Comparison of ENCODE assay signal across 13 cellular contexts in genomic region chrX:129933700-129934099, GRCh38. TPM values are rescaled to one million over a fixed set of nuclear protein-coding genes. Genes with fewer than 3 reads are reported as not detected.
DNase-seq lines count a peak whose midpoint lies in the region; ATAC-seq and TF ChIP-seq lines count a peak whose summit lies in the region.
"Had no signal": no experiment of that assay in that cellular context is flagged by ENCODE, and none has a peak within 500 bp of the region (broad histone marks: within the 10 kb centered on the region; RNA-seq: fewer than 3 reads in every experiment).

No MANE protein-coding gene starts in this region.

- peak overlapping the region; percentile 19 to 77 (median 64) for H3K4me3 Mint-ChIP-seq in CD4-positive, alpha-beta memory T cell
- H3K4me3 Mint-ChIP-seq in natural killer cell = peak overlapping the region; percentile 82

- H3K27ac Mint-ChIP-seq in CD4-positive, alpha-beta memory T cell = peak overlapping the region in 4 of 7 donors; percentile 44 to 70 (median 61)
- no peak overlapping the region for H3K27ac Mint-ChIP-seq in natural killer cell

- H2AK5ac ChIP-seq in trophoblast cell (ENCODE audit: low read length) = no peak overlapping the region

- H3K9me2 ChIP-seq in GM23248 (ENCODE audit: insufficient read depth) = no peaks in the 10 kb centered on the region

- no peak overlapping the region for H4K8ac ChIP-seq in trophoblast cell (ENCODE audit: low read depth, low read length)

- H3K9me3 Mint-ChIP-seq in CD4-positive, alpha-beta memory T cell = no peaks in the 10 kb centered on the region
- no peaks in the 10 kb centered on the region for H3K9me3 Mint-ChIP-seq in natural killer cell

- H2AFZ ChIP-seq in GM23248 = no peak overlapping the region
- H2AFZ ChIP-seq in trophoblast cell (ENCODE audit: insufficient read depth, low read length, poor library complexity) = no peak overlapping the region

- H4K91ac ChIP-seq in trophoblast cell (ENCODE audit: low read depth, low read length) = no peak overlapping the region

- CTCF ChIA-PET in CD4-positive, alpha-beta memory T cell (lab: Charles Lee; ENCODE audit: partially characterized antibody) = interaction anchor here (1.2 kb wide), 2 partner anchors 10 to 94 kb away, joined by 3 to 4 read pairs; no protein-coding TSS in a partner anchor

- no peak overlapping the region for H3K27ac ChIP-seq in CD4-positive, alpha-beta memory T cell (ENCODE audit: low read depth, low read length)
- H3K27ac ChIP-seq in GM23248 (no peak overlapping the region), angular gyrus (ENCODE audit: low read depth, low read length) (peak overlapping the region; percentile 66), trophoblast cell (ENCODE audit: low read depth, low read length) (no peak overlapping the region)
- H3K27ac ChIP-seq: testis had no signal

- peaks cover 6 to 19% (median 10%) of the 10 kb centered on the region in 4 donors for H3K4me1 Mint-ChIP-seq in CD4-positive, alpha-beta memory T cell
- H3K4me1 Mint-ChIP-seq in natural killer cell = peaks cover 0 to 5% of the 10 kb centered on the region in 2 donors

- no peaks in the 10 kb centered on the region for H3K27me3 Mint-ChIP-seq in CD4-positive, alpha-beta memory T cell
- peaks cover 5 to 7% of the 10 kb centered on the region in 2 donors for H3K27me3 Mint-ChIP-seq in natural killer cell (ENCODE audit: low read depth in 2 of 2)

- peaks cover 8% of the 10 kb centered on the region for H3F3A ChIP-seq in GM23248 (ENCODE audit: insufficient read depth)

- WGBS in GM23248 (ENCODE audit: low coverage in 1 of 2, low lambda C conversion rate in 2 of 2, missing lambda C conversion rate in 2 of 2), 2 experiments = 24 to 40% methylated on average over 6 to 7 of the region's 7 CpGs
- no CpG with 5 or more reads among the region's 7 CpGs for WGBS in trophoblast cell (ENCODE audit: extremely low coverage, insufficient coverage, insufficient read length)

- H2BK12ac ChIP-seq in trophoblast cell (ENCODE audit: low read length) = no peak overlapping the region

- no peak overlapping the region for H3K18ac ChIP-seq in trophoblast cell (ENCODE audit: low read length)

- H3K79me1 ChIP-seq in trophoblast cell (ENCODE audit: low read length) = peaks cover 14% of the 10 kb centered on the region

- no peaks in the 10 kb centered on the region for H3K27me3 ChIP-seq in CD4-positive, alpha-beta memory T cell (ENCODE audit: insufficient read depth, low read length)
- H3K27me3 ChIP-seq in GM23248 (replicated peaks; ENCODE audit: insufficient read depth) (no peaks in the 10 kb centered on the region), trophoblast cell (ENCODE audit: insufficient read depth, low read length) (peaks cover 16% of the 10 kb centered on the region)
- H3K27me3 ChIP-seq: testis had no signal

- H4K12ac ChIP-seq in trophoblast cell (ENCODE audit: low read depth, low read length) = no peak overlapping the region

- TF ChIP-seq CTCF in natural killer cell (IDR thresholded peaks at IDR 0.05) = no peak

- no peaks in the 10 kb centered on the region for H3K36me3 ChIP-seq in CD4-positive, alpha-beta memory T cell (ENCODE audit: insufficient read depth, low read length)
- H3K36me3 ChIP-seq in GM23248 (ENCODE audit: low read depth) = no peaks in the 10 kb centered on the region
- peaks cover 6 to 7% of the 10 kb centered on the region in 2 experiments for H3K36me3 ChIP-seq in trophoblast cell (ENCODE audit: control insufficient read depth in 1 of 2, insufficient read depth in 2 of 2, low read length in 2 of 2)

- H3K36me3 Mint-ChIP-seq in CD4-positive, alpha-beta memory T cell = peaks cover 0 to 5% of the 10 kb centered on the region in 2 donors
- no peaks in the 10 kb centered on the region for H3K36me3 Mint-ChIP-seq in natural killer cell

- intact Hi-C loops in CD4-positive, alpha-beta memory T cell (cut with micrococcal nuclease) = loop anchor here (2.0 kb wide), 1 partner anchor 19 kb away; no protein-coding TSS in a partner anchor
- intact Hi-C loops in natural killer cell (cut with micrococcal nuclease) = loop anchor here (5.0 to 10.0 kb wide), 2 partner anchors 49 to 329 kb away; partner anchors contain the start of gene BCORL1

- H2BK120ac ChIP-seq in trophoblast cell (ENCODE audit: insufficient read depth, low read length, poor library complexity) = no peak overlapping the region

- no peaks in the 10 kb centered on the region for H4K20me1 ChIP-seq in GM23248 (ENCODE audit: insufficient read depth)

- POLR2A ChIA-PET in CD4-positive, alpha-beta memory T cell (lab: Charles Lee; ENCODE audit: partially characterized antibody) = interaction anchor here (0.6 to 1.3 kb wide), 5 partner anchors 20 to 258 kb away, joined by 4 to 5 read pairs (median 4); no protein-coding TSS in a partner anchor

- no peak overlapping the region for H3K23ac ChIP-seq in trophoblast cell (ENCODE audit: low read length)

- H3K9me3 ChIP-seq in CD4-positive, alpha-beta memory T cell (ENCODE audit: control insufficient read depth in 1 of 2, low read length in 2 of 2) = no peaks in the 10 kb centered on the region
- no peaks in the 10 kb centered on the region for H3K9me3 ChIP-seq in GM23248 (ENCODE audit: low read depth)
- H3K9me3 ChIP-seq in trophoblast cell (ENCODE audit: insufficient read depth, low read depth, low read length) = no peaks in the 10 kb centered on the region
- H3K9me3 ChIP-seq: testis had no signal

- ATAC-seq in natural killer cell = no peak
- no peak for ATAC-seq in HG03175 (IDR thresholded peaks at IDR 0.05; ENCODE audit: unreplicated experiment)
- no peak for ATAC-seq in HG03108 (IDR thresholded peaks at IDR 0.05; ENCODE audit: unreplicated experiment)

- in situ Hi-C loops in GM23248 (cut with MboI) = loop anchor here (25.0 kb wide), 1 partner anchor 254 kb away; no protein-coding TSS in a partner anchor

- H3K4ac ChIP-seq in trophoblast cell (ENCODE audit: low read depth, low read length) = no peak overlapping the region

- peaks cover 4% of the 10 kb centered on the region for H3K4me1 ChIP-seq in CD4-positive, alpha-beta memory T cell (ENCODE audit: insufficient read depth, low read length)
- H3K4me1 ChIP-seq in GM23248 (ENCODE audit: insufficient read depth) (no peaks in the 10 kb centered on the region; the same call in 1 of the 2 replicates), trophoblast cell (ENCODE audit: control insufficient read depth in 1 of 2, insufficient read depth in 2 of 2, low read length in 2 of 2) (peaks cover 0 to 2% of the 10 kb centered on the region in 2 experiments)
- H3K4me1 ChIP-seq: testis had no signal

- no peak overlapping the region for H3K14ac ChIP-seq in trophoblast cell (ENCODE audit: low read length)

- no peak overlapping the region for H3K4me2 ChIP-seq in GM23248 (ENCODE audit: unreplicated experiment)
- H3K4me2 ChIP-seq in trophoblast cell (ENCODE audit: low read length) = no peak overlapping the region

- no peak overlapping the region for H3K9ac ChIP-seq in GM23248
- no peak overlapping the region for H3K9ac ChIP-seq in trophoblast cell (ENCODE audit: low read length)

- no peak overlapping the region for H3K4me3 ChIP-seq in CD4-positive, alpha-beta memory T cell (ENCODE audit: low read length in 2 of 2)
- no peak overlapping the region for H3K4me3 ChIP-seq in GM23248
- no peak overlapping the region for H3K4me3 ChIP-seq in trophoblast cell (ENCODE audit: low read depth, low read length)

- H2BK5ac ChIP-seq in trophoblast cell (ENCODE audit: low read depth, low read length, poor library complexity) = no peak overlapping the region

- no peak for DNase-seq in CD4-positive, alpha-beta memory T cell
- DNase-seq in GM23248 (peak; percentile 8), natural killer cell (no peak), CD1c-positive myeloid dendritic cell (ENCODE audit: extremely low spot score) (no peak), trophoblast cell (no peak)
- DNase-seq: activated CD4-positive, CD25-positive, alpha-beta regulatory T cell; activated effector memory CD4-positive, alpha-beta T cell treated with anti-CD3 and anti-CD28 coated beads, Interleukin-2, amount 50 U/mL, for 16 hours; HCEC 1CT; MM.1S had no signal

- no peaks in the 10 kb centered on the region for H3K79me2 ChIP-seq in GM23248 (ENCODE audit: insufficient read depth)
- peaks cover 6% of the 10 kb centered on the region for H3K79me2 ChIP-seq in trophoblast cell (ENCODE audit: control insufficient read depth, insufficient read depth, low read length, poor library complexity)

RNA-seq across cellular contexts. Expression of gene UTP14A, which starts 27.7 kb away (rescaled TPM):
- total RNA-seq in CD4-positive, alpha-beta memory T cell = 10 to 100 TPM; 17.7 to 19.2 TPM
- polyA plus RNA-seq in CD4-positive, alpha-beta memory T cell = 10 to 100 TPM in 1 of 2 donors, 1 to 10 TPM in 1; 2.5 to 12.7 TPM
- total RNA-seq in GM23248 (2014; rRNA removed; shearing (Covaris generic)) = 15.9 and 17.7 TPM in 2 replicates
- 13.3 and 13.8 TPM in 2 replicates for polyA plus RNA-seq in GM23248 (2016; fragmentation: Nextera tagmentation; extraction: Ambion mirVana)
- total RNA-seq in natural killer cell = 10 to 100 TPM in 2 of 3 donors, 1 to 10 TPM in 1; 9.5 to 11.6 (median 11.0) TPM
- 16.0 and 16.8 TPM in 2 replicates for polyA plus RNA-seq in trophoblast cell (2013)

RNA-seq across cellular contexts. Expression of gene BCORL1, which starts 48.7 kb away (rescaled TPM):
- total RNA-seq in CD4-positive, alpha-beta memory T cell = 10 to 100 TPM; 14.0 to 14.2 TPM
- 1 to 10 TPM in 1 of 2 donors, under 1 TPM in 1; 0.09 to 4.5 TPM for polyA plus RNA-seq in CD4-positive, alpha-beta memory T cell
- total RNA-seq in GM23248 (2014; rRNA removed; shearing (Covaris generic)) = 0.38 and 1.7 TPM in 2 replicates
- 4.4 and 6.0 TPM in 2 replicates for polyA plus RNA-seq in GM23248 (2016; fragmentation: Nextera tagmentation; extraction: Ambion mirVana)
- total RNA-seq in natural killer cell = 10 to 100 TPM in 1 of 3 donors, 1 to 10 TPM in 2; 6.5 to 10.5 (median 9.9) TPM
- polyA plus RNA-seq in trophoblast cell (2013) = 26.2 and 26.3 TPM in 2 replicates

Comparison
In these comparisons a context has a peak if more than half of its experiments do, and no peak if none do; other contexts are left out.
1. H3K27ac Mint-ChIP-seq: peak in CD4-positive, alpha-beta memory T cell (4 of 7); none in natural killer cell (0 of 2).